ENCODE assay signal across 29 cellular contexts in genomic region chr14:85317491-85318021, GRCh38.
DNase-seq lines count a peak whose midpoint lies in the region; ATAC-seq, FAIRE-seq and TF ChIP-seq lines count a peak whose summit lies in the region.
"Had no signal": no experiment of that assay in that cellular context is flagged by ENCODE, and none has a peak within 500 bp of the region (broad histone marks: within the 10 kb centered on the region; RNA-seq: fewer than 3 reads in every experiment).

No MANE protein-coding gene starts in this region.

- peak overlapping the region; percentile 7; the same call in 1 of the 2 replicates for H3K27ac ChIP-seq in PC-3 (ENCODE audit: low read length)
- H3K27ac ChIP-seq in smooth muscle cell (ENCODE audit: low read depth), result peak overlapping the region; percentile 43
- H3K27ac ChIP-seq: adrenal gland, C4-2B, gastrocnemius medialis, SJCRH30, tibial artery had no signal

- CTCF ChIA-PET in PC-3 (lab: Charles Lee), result no interaction called here

- H3K9me3 ChIP-seq in PC-3 (ENCODE audit: low read length) (no peaks in the 10 kb centered on the region), smooth muscle cell (replicated peaks; ENCODE audit: low read depth) (no peaks in the 10 kb centered on the region)
- H3K9me3 ChIP-seq: adrenal gland, Caco-2, gastrocnemius medialis, SJCRH30, tibial artery had no signal

- H3K79me2 ChIP-seq in PC-3 (ENCODE audit: low read length) (no peaks in the 10 kb centered on the region), smooth muscle cell (ENCODE audit: low read depth) (no peaks in the 10 kb centered on the region)

- H3F3A ChIP-seq in PC-3 (ENCODE audit: low read length, unreplicated experiment) (no peaks in the 10 kb centered on the region), smooth muscle cell (ENCODE audit: low read depth) (peaks cover 11% of the 10 kb centered on the region)

- no peak for TF ChIP-seq POLR2A in H54 (IDR thresholded peaks at IDR 0.05; ENCODE audit: low read depth, low read length)

- H3K9me2 ChIP-seq in PC-3 (replicated peaks; ENCODE audit: low read length), result no peaks in the 10 kb centered on the region

- no peak for ATAC-seq in PC-3
- ATAC-seq: gastrocnemius medialis; left ventricle myocardium superior; naive thymus-derived CD8-positive, alpha-beta T cell; stimulated activated naive CD8-positive, alpha-beta T cell treated with anti-CD3 and anti-CD28 coated beads, Interleukin-15, amount 100 ng/mL, for 72 hours had no signal

- H3K4me3 ChIP-seq in PC-3 (ENCODE audit: low read length) (no peak overlapping the region), fibroblast of mammary gland (ENCODE audit: control insufficient read depth, low read depth, low read length) (no peak overlapping the region), smooth muscle cell (no peak overlapping the region)
- H3K4me3 ChIP-seq: adrenal gland, gastrocnemius medialis, SJCRH30, skin epidermis, tibial artery had no signal

- intact Hi-C loops in PC-3 (cut with micrococcal nuclease), result no loop called here

- POLR2A ChIA-PET in PC-3 (lab: Charles Lee; ENCODE audit: unreplicated experiment), result no interaction called here

- 34% methylated on average over 3 of the region's 3 CpGs for WGBS in smooth muscle cell (ENCODE audit: low lambda C conversion rate)

- H3K4me2 ChIP-seq in PC-3 (ENCODE audit: low read length) (no peak overlapping the region), smooth muscle cell (peak overlapping the region; percentile 46)

- H3K36me3 ChIP-seq in PC-3 (ENCODE audit: low read depth, low read length), result no peaks in the 10 kb centered on the region
- H3K36me3 ChIP-seq in smooth muscle cell (ENCODE audit: low read depth), result no peaks in the 10 kb centered on the region
- H3K36me3 ChIP-seq: adrenal gland, gastrocnemius medialis, SJCRH30, tibial artery had no signal

- H2AFZ ChIP-seq in PC-3 (ENCODE audit: low read length), result no peak overlapping the region
- H2AFZ ChIP-seq in smooth muscle cell (ENCODE audit: low read depth), result no peak overlapping the region

- FAIRE-seq in H54 (lab: Jason Lieb, UNC), result peak; percentile 78
- FAIRE-seq in GM19239 (lab: Jason Lieb, UNC), result no peak
- FAIRE-seq: GM18507 had no signal

- H3K9ac ChIP-seq in PC-3 (ENCODE audit: low read length) (no peak overlapping the region), smooth muscle cell (ENCODE audit: low read depth) (no peak overlapping the region)

- no peak for TF ChIP-seq CTCF in PC-3 (conservative IDR thresholded peaks at IDR 0.05; ENCODE audit: low read depth, low read length)
- TF ChIP-seq CTCF in fibroblast of mammary gland (conservative IDR thresholded peaks at IDR 0.05; ENCODE audit: control insufficient read depth, insufficient read depth, low read depth, low read length), result no peak
- TF ChIP-seq CTCF in smooth muscle cell (IDR thresholded peaks at IDR 0.05; ENCODE audit: borderline replicate concordance, insufficient read depth, poor library complexity, severe bottlenecking), result no peak

- no peaks in the 10 kb centered on the region; the same call in 1 of the 2 replicates for H3K4me1 ChIP-seq in PC-3 (ENCODE audit: insufficient read depth, low read length)
- peaks cover 38% of the 10 kb centered on the region for H3K4me1 ChIP-seq in smooth muscle cell (ENCODE audit: low read depth)
- H3K4me1 ChIP-seq: adrenal gland, Caco-2, gastrocnemius medialis, tibial artery had no signal

- H4K20me1 ChIP-seq in PC-3 (ENCODE audit: low read length), result no peaks in the 10 kb centered on the region
- H4K20me1 ChIP-seq in smooth muscle cell (ENCODE audit: low read depth), result no peaks in the 10 kb centered on the region

- no peaks in the 10 kb centered on the region for H3K27me3 ChIP-seq in PC-3 (ENCODE audit: low read length)
- H3K27me3 ChIP-seq in smooth muscle cell (ENCODE audit: low read depth), result no peaks in the 10 kb centered on the region
- H3K27me3 ChIP-seq: adrenal gland, gastrocnemius medialis, SJCRH30, tibial artery had no signal

- DNase-seq in H54 (ENCODE audit: insufficient read length, low spot score), result no peak
- DNase-seq in PC-3, result peak; percentile 6
- peak; percentile 52 for DNase-seq in fibroblast of mammary gland (ENCODE audit: low read depth)
- no peak for DNase-seq in smooth muscle cell (lab: John Stamatoyannopoulos, UW; ENCODE audit: unreplicated experiment)
- DNase-seq in GM19239 (ENCODE audit: insufficient read length, low spot score), result no peak
- DNase-seq in NCI-H446 treated with DMSO at 0.1 percent for 48 hours (lab: John Stamatoyannopoulos, UW), result no peak
- DNase-seq in retina, result no peak
- DNase-seq: activated CD4-positive, alpha-beta T cell treated with anti-CD3 and anti-CD28 coated beads, Interleukin-2, amount 50 U/mL, for 4 hours; activated naive CD4-positive, alpha-beta T cell treated with anti-CD3 and anti-CD28 coated beads for 36 hours; adrenal gland; Caco-2; effector CD8-positive, alpha-beta T cell; gastrocnemius medialis; hypothalamus; immature natural killer cell; Kasumi-1; left ventricle myocardium superior; midbrain; naive thymus-derived CD8-positive, alpha-beta T cell; NCI-H1048; NCI-H187 treated with DMSO at 0.1 percent for 48 hours; NCI-H69; SJCRH30; stimulated activated naive CD8-positive, alpha-beta T cell treated with anti-CD3 and anti-CD28 coated beads, Interleukin-15, amount 100 ng/mL, for 72 hours; T-helper 1 cell; tibial artery had no signal

- BruUV-seq in PC-3 (replicated peaks; lab: Mats Ljungman, UMichigan), result no TSS peak

Comparison
In these comparisons a context has a peak if more than half of its experiments do, and no peak if none do; other contexts are left out.
1. DNase-seq: peak in PC-3 (single experiment) and fibroblast of mammary gland (single experiment); none in H54 (single experiment), smooth muscle cell (single experiment), GM19239 (single experiment), NCI-H446 treated with DMSO at 0.1 percent for 48 hours (single experiment) and retina (single experiment).